Comparison of ENCODE assay signal across 10 cellular contexts in the genomic region with DNA sequence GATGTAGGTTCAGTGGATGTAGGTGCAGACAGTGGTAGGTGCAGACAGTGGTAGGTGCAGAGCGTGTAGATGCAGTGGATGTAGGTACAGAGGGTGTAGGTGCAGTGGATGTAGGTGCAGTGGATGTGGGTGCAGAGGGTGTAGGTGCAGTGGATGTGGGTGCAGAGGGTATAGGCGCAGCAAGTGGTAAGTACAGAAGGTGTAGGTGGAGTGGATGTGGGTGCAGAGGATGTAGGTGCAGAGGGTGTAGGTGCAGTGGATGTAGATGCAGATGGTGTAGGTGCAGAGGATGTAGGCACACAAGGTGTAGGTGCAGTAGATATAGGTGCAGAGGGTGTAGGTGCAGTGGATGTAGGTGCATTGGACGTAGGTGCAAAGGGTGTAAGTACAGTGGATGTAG.
"Had no signal": no experiment of that assay in that cellular context is flagged by ENCODE, and none has a peak within 500 bp of the region (broad histone marks: within the 10 kb centered on the region; RNA-seq: fewer than 3 reads in every experiment).

No MANE protein-coding gene starts in this region.

- H3K27ac ChIP-seq: GM23248, HL-60 had no signal

- H3K9ac ChIP-seq: GM23248 had no signal

- H2AFZ ChIP-seq: GM23248 had no signal

- FAIRE-seq: H54, K562 had no signal

- H3K4me3 ChIP-seq: GM23248, K562 had no signal

- ATAC-seq: K562 had no signal

- DNase-seq: GM23248, GOT3, H9, HCEC 1CT, HFFc6, IMR-90, KG1 had no signal
